Comparison of ENCODE assay signal across 12 cellular contexts in genomic region chr5:81817086-81817485, GRCh38.
DNase-seq lines count a peak whose midpoint lies in the region; ATAC-seq and TF ChIP-seq lines count a peak whose summit lies in the region.
"Had no signal": no experiment of that assay in that cellular context is flagged by ENCODE, and none has a peak within 500 bp of the region (broad histone marks: within the 10 kb centered on the region; RNA-seq: fewer than 3 reads in every experiment).

No MANE protein-coding gene starts in this region.

- H3K4me1 ChIP-seq in DND-41 (ENCODE audit: insufficient read depth, low read length): peaks cover 46% of the 10 kb centered on the region
- H3K4me1 ChIP-seq in neutrophil (ENCODE audit: control insufficient read depth in 1 of 2, insufficient read depth in 1 of 2, low read depth in 1 of 2, low read length in 1 of 2): peaks cover 46 to 59% of the 10 kb centered on the region in 2 experiments

- H3K9ac ChIP-seq in DND-41 (ENCODE audit: low read depth, low read length): no peak overlapping the region

- no peak overlapping the region for H3K4me3 Mint-ChIP-seq in CD4-positive, alpha-beta T cell
- no peak overlapping the region for H3K4me3 Mint-ChIP-seq in activated CD4-positive, alpha-beta memory T cell treated with anti-CD3 and anti-CD28 coated beads for 36 hours
- H3K4me3 Mint-ChIP-seq: CD14-positive monocyte had no signal

- CTCF ChIA-PET in CD4-positive, alpha-beta T cell (lab: Charles Lee): interaction anchor here (0.6 kb wide), 1 partner anchor 66 kb away, joined by 3 read pairs; the partner anchor contains the start of gene SSBP2
- CTCF ChIA-PET in activated CD4-positive, alpha-beta memory T cell treated with anti-CD3 and anti-CD28 coated beads for 36 hours (lab: Charles Lee): no interaction called here

- no peaks in the 10 kb centered on the region for H3K9me3 ChIP-seq in CD4-positive, alpha-beta T cell (ENCODE audit: control insufficient read depth, low read length)
- H3K9me3 ChIP-seq in DND-41 (ENCODE audit: insufficient read depth, low read length, severe bottlenecking) (no peaks in the 10 kb centered on the region), neutrophil (no peaks in the 10 kb centered on the region)
- H3K9me3 ChIP-seq: A549 had no signal

- POLR2A ChIA-PET in CD4-positive, alpha-beta T cell (lab: Charles Lee): interaction anchor here (1.4 kb wide), 1 partner anchor 8 kb away, joined by 3 read pairs; no protein-coding TSS in a partner anchor
- POLR2A ChIA-PET in activated CD4-positive, alpha-beta memory T cell treated with anti-CD3 and anti-CD28 coated beads for 36 hours (lab: Charles Lee): no interaction called here

- no peak for ATAC-seq in CD4-positive, alpha-beta T cell (ENCODE audit: poor library complexity)
- no peak for ATAC-seq in DND-41 (ENCODE audit: insufficient read depth, low read depth)
- ATAC-seq: A549, GM12878 had no signal

- no peaks in the 10 kb centered on the region for H3K36me3 Mint-ChIP-seq in CD4-positive, alpha-beta T cell (ENCODE audit: low read depth)
- H3K36me3 Mint-ChIP-seq in activated CD4-positive, alpha-beta memory T cell treated with anti-CD3 and anti-CD28 coated beads for 36 hours: no peaks in the 10 kb centered on the region
- H3K36me3 Mint-ChIP-seq: CD14-positive monocyte had no signal

- H3K36me3 ChIP-seq in DND-41 (ENCODE audit: insufficient read depth, low read length) (no peaks in the 10 kb centered on the region), neutrophil (no peaks in the 10 kb centered on the region)

- no peak for TF ChIP-seq CTCF in CD4-positive, alpha-beta T cell (IDR thresholded peaks at IDR 0.05)
- no peak for TF ChIP-seq CTCF in DND-41 (IDR thresholded peaks at IDR 0.05; ENCODE audit: borderline replicate concordance, extremely low read depth, low read length, poor library complexity, severe bottlenecking)
- no peak for TF ChIP-seq CTCF in neutrophil (IDR thresholded peaks at IDR 0.05)

- H3K79me2 ChIP-seq in DND-41 (ENCODE audit: insufficient read depth, low read length): no peaks in the 10 kb centered on the region

- H3K27me3 ChIP-seq in CD4-positive, alpha-beta T cell (ENCODE audit: control insufficient read depth, insufficient read depth, low read length): no peaks in the 10 kb centered on the region
- no peaks in the 10 kb centered on the region for H3K27me3 ChIP-seq in DND-41 (ENCODE audit: insufficient read depth, low read length, poor library complexity)
- no peaks in the 10 kb centered on the region for H3K27me3 ChIP-seq in neutrophil

- intact Hi-C loops in CD4-positive, alpha-beta T cell (cut with DNase I, micrococcal nuclease): no loop called here
- intact Hi-C loops in activated CD4-positive, alpha-beta memory T cell treated with anti-CD3 and anti-CD28 coated beads for 36 hours (cut with micrococcal nuclease): no loop called here
- intact Hi-C loops in posterior cingulate gyrus (cut with DNase I): no loop called here

- peak overlapping the region; percentile 45 for H3K27ac Mint-ChIP-seq in CD4-positive, alpha-beta T cell
- H3K27ac Mint-ChIP-seq in activated CD4-positive, alpha-beta memory T cell treated with anti-CD3 and anti-CD28 coated beads for 36 hours: no peak overlapping the region

- no peaks in the 10 kb centered on the region for H3K9me3 Mint-ChIP-seq in CD4-positive, alpha-beta T cell
- H3K9me3 Mint-ChIP-seq in activated CD4-positive, alpha-beta memory T cell treated with anti-CD3 and anti-CD28 coated beads for 36 hours: no peaks in the 10 kb centered on the region

- H3K27ac ChIP-seq in CD4-positive, alpha-beta T cell (ENCODE audit: low read depth, low read length): no peak overlapping the region
- peak overlapping the region; percentile 69 for H3K27ac ChIP-seq in DND-41 (ENCODE audit: low read length)
- peak overlapping the region; percentile 78 for H3K27ac ChIP-seq in neutrophil
- H3K27ac ChIP-seq: A549 had no signal

- H3K4me3 ChIP-seq in DND-41 (ENCODE audit: low read depth in 1 of 2, low read length in 2 of 2) (no peak overlapping the region), neutrophil (ENCODE audit: low read depth in 1 of 2, low read length in 1 of 2) (no peak overlapping the region)
- H3K4me3 ChIP-seq: A549, GM12878 had no signal

- 0 out of 2 replicates have a peak overlapping the region, but pooled peaks have one; percentile 13 for H2AFZ ChIP-seq in DND-41 (ENCODE audit: low read depth, low read length)

- H3K4me2 ChIP-seq in DND-41 (ENCODE audit: insufficient read depth, low read length): no peak overlapping the region
- H3K4me2 ChIP-seq: A549 had no signal

- no peak for DNase-seq in CD4-positive, alpha-beta T cell
- no peak for DNase-seq in DND-41
- peak; percentile 17 for DNase-seq in cerebellar cortex (ENCODE audit: low spot score)
- DNase-seq in activated CD4-positive, alpha-beta memory T cell treated with anti-CD3 and anti-CD28 coated beads for 36 hours: no peak
- no peak for DNase-seq in posterior cingulate gyrus
- no peak for DNase-seq in NCI-H187 (lab: John Stamatoyannopoulos, UW)
- DNase-seq: DMS53, H7 had no signal

- no peaks in the 10 kb centered on the region for H3K27me3 Mint-ChIP-seq in CD4-positive, alpha-beta T cell
- H3K27me3 Mint-ChIP-seq in activated CD4-positive, alpha-beta memory T cell treated with anti-CD3 and anti-CD28 coated beads for 36 hours: no peaks in the 10 kb centered on the region

- peaks cover 51% of the 10 kb centered on the region for H3K4me1 Mint-ChIP-seq in CD4-positive, alpha-beta T cell (ENCODE audit: low read depth)
- peaks cover 32% of the 10 kb centered on the region for H3K4me1 Mint-ChIP-seq in activated CD4-positive, alpha-beta memory T cell treated with anti-CD3 and anti-CD28 coated beads for 36 hours (ENCODE audit: low read depth)

- H4K20me1 ChIP-seq in DND-41 (ENCODE audit: insufficient read depth, low read length): no peaks in the 10 kb centered on the region
